Comparison of ENCODE assay signal across 11 cellular contexts in genomic region chr1:173332026-173332425, GRCh38.
DNase-seq lines count a peak whose midpoint lies in the region; ATAC-seq and TF ChIP-seq lines count a peak whose summit lies in the region.
"Had no signal": no experiment of that assay in that cellular context is flagged by ENCODE, and none has a peak within 500 bp of the region (broad histone marks: within the 10 kb centered on the region; RNA-seq: fewer than 3 reads in every experiment).

No MANE protein-coding gene starts in this region.

- no peak for TF ChIP-seq RAD21 in SK-N-SH (IDR thresholded peaks at IDR 0.05; ENCODE audit: low read length)

- WGBS in SK-N-SH (ENCODE audit: low lambda C conversion rate): 39% methylated on average over 2 of the region's 2 CpGs
- 37% methylated on average over 2 of the region's 2 CpGs for WGBS in smooth muscle cell (ENCODE audit: low lambda C conversion rate)

- CTCF ChIA-PET in SK-N-SH (lab: Yijun Ruan, JAX): interaction anchor here (1.0 kb wide), 1 partner anchor 9 kb away, joined by 3 read pairs; no protein-coding TSS in a partner anchor

- H3K36me3 ChIP-seq in SK-N-SH (replicated peaks in 1 of 2; ENCODE audit: control insufficient read depth in 1 of 2, insufficient read depth in 2 of 2, low read length in 1 of 2) (no peaks in the 10 kb centered on the region), smooth muscle cell (ENCODE audit: low read depth) (no peaks in the 10 kb centered on the region)

- no peaks in the 10 kb centered on the region for H3K79me2 ChIP-seq in SK-N-SH (ENCODE audit: insufficient read depth)
- H3K79me2 ChIP-seq in smooth muscle cell (ENCODE audit: low read depth): no peaks in the 10 kb centered on the region

- no peaks in the 10 kb centered on the region for H3K27me3 ChIP-seq in SK-N-SH (ENCODE audit: insufficient read depth)
- no peaks in the 10 kb centered on the region for H3K27me3 ChIP-seq in smooth muscle cell (ENCODE audit: low read depth)

- H3K9me2 ChIP-seq in SK-N-SH: no peaks in the 10 kb centered on the region

- H3K4me2 ChIP-seq in SK-N-SH (peak overlapping the region; percentile 51; the same call in 1 of the 2 replicates), smooth muscle cell (peak overlapping the region; percentile 78)

- TF ChIP-seq EP300 in SK-N-SH (IDR thresholded peaks at IDR 0.05; ENCODE audit: borderline replicate concordance in 1 of 2, low read depth in 1 of 2, low read length in 1 of 2): no peak

- no peak overlapping the region for H3K9ac ChIP-seq in SK-N-SH
- H3K9ac ChIP-seq in smooth muscle cell (ENCODE audit: low read depth): no peak overlapping the region

- POLR2A ChIA-PET in SK-N-SH (lab: Yijun Ruan, JAX): no interaction called here

- H3F3A ChIP-seq in SK-N-SH (replicated peaks; ENCODE audit: insufficient read depth) (peaks cover 8% of the 10 kb centered on the region), smooth muscle cell (ENCODE audit: low read depth) (peaks cover 15% of the 10 kb centered on the region)

- H4K20me1 ChIP-seq in SK-N-SH (ENCODE audit: insufficient read depth) (no peaks in the 10 kb centered on the region), smooth muscle cell (ENCODE audit: low read depth) (no peaks in the 10 kb centered on the region)

- no peak for ATAC-seq in GM18858 (IDR thresholded peaks at IDR 0.05; ENCODE audit: unreplicated experiment)

- H3K9me3 ChIP-seq in SK-N-SH (no peaks in the 10 kb centered on the region; the same call in 1 of the 2 replicates), smooth muscle cell (replicated peaks; ENCODE audit: low read depth) (no peaks in the 10 kb centered on the region)

- no peak overlapping the region for H2AFZ ChIP-seq in SK-N-SH (ENCODE audit: low read depth)
- peak overlapping the region; percentile 27 for H2AFZ ChIP-seq in smooth muscle cell (ENCODE audit: low read depth)

- H3K4me1 ChIP-seq in SK-N-SH (ENCODE audit: control insufficient read depth in 1 of 2, insufficient read depth in 2 of 2, low read depth in 1 of 2, low read length in 1 of 2): peaks cover 0 to 12% of the 10 kb centered on the region in 2 experiments; a peak in 2 of 4 replicates
- peaks cover 19% of the 10 kb centered on the region for H3K4me1 ChIP-seq in smooth muscle cell (ENCODE audit: low read depth)

- DNase-seq in GM04503 (ENCODE audit: low read depth) (peak; percentile 49), SK-N-SH (no peak), fibroblast of villous mesenchyme (ENCODE audit: low read depth) (peak; percentile 44), smooth muscle cell (lab: John Stamatoyannopoulos, UW; ENCODE audit: unreplicated experiment) (no peak), mesenteric fat pad (ENCODE audit: low spot score) (no peak)
- DNase-seq in activated CD8-positive, alpha-beta memory T cell treated with anti-CD3 and anti-CD28 coated beads for 24 hours: no peak
- DNase-seq: activated naive CD4-positive, alpha-beta T cell treated with anti-CD3 and anti-CD28 coated beads, Interleukin-2, amount 50 U/mL, for 16 hours; GF-D8; NCI-H2107; SHP77 had no signal

- no peak for TF ChIP-seq CTCF in SK-N-SH (IDR thresholded peaks at IDR 0.05)
- no peak for TF ChIP-seq CTCF in fibroblast of villous mesenchyme (IDR thresholded peaks at IDR 0.05; ENCODE audit: insufficient read depth, low read depth, low read length)
- no peak for TF ChIP-seq CTCF in smooth muscle cell (IDR thresholded peaks at IDR 0.05; ENCODE audit: borderline replicate concordance, insufficient read depth, poor library complexity, severe bottlenecking)

- H3K27ac ChIP-seq in SK-N-SH (ENCODE audit: low read depth in 2 of 2, low read length in 1 of 2) (peak overlapping the region; percentile 20 to 39), smooth muscle cell (ENCODE audit: low read depth) (peak overlapping the region; percentile 93)

- H3K4me3 ChIP-seq in SK-N-SH (ENCODE audit: low read depth in 2 of 2, low read length in 1 of 2): no peak overlapping the region
- no peak overlapping the region for H3K4me3 ChIP-seq in fibroblast of villous mesenchyme (ENCODE audit: low read depth, low read length)
- H3K4me3 ChIP-seq in smooth muscle cell: no peak overlapping the region

TF ChIP-seq in SK-N-SH, 30 proteins besides CTCF, POLR2A, EP300 and RAD21:
- TF ChIP-seq FOSL2 (IDR thresholded peaks at IDR 0.05; ENCODE audit: borderline replicate concordance, low read depth) (0 out of 2 replicates have a peak, but pooled peaks have one; percentile 6), TCF12 (IDR thresholded peaks at IDR 0.05) (peak; percentile 47; the same call in 1 of the 2 replicates), MXI1 (IDR thresholded peaks at IDR 0.05; ENCODE audit: low read depth, low read length) (no peak), PBX3 (IDR thresholded peaks at IDR 0.05) (peak; percentile 17; the same call in 1 of the 2 replicates), GATA2 (CRISPR knock-in tag; IDR thresholded peaks at IDR 0.05) (no peak), FOXM1 (IDR thresholded peaks at IDR 0.05; ENCODE audit: low read depth) (no peak)

Comparison
In these comparisons a context has a peak if more than half of its experiments do, and no peak if none do; other contexts are left out.
1. DNase-seq: peak in GM04503 (single experiment) and fibroblast of villous mesenchyme (single experiment); none in SK-N-SH (single experiment), smooth muscle cell (single experiment), mesenteric fat pad (single experiment) and activated CD8-positive, alpha-beta memory T cell treated with anti-CD3 and anti-CD28 coated beads for 24 hours (single experiment).